Comparison of ENCODE assay signal across 1 cellular context in genomic region chr22:29388759-29389090, GRCh38.
TF ChIP-seq lines count a peak whose summit lies in the region.

No MANE protein-coding gene starts in this region.

TF ChIP-seq in HCT116, 20 proteins besides CTCF, POLR2A, EP300 and RAD21 (continued from another document):
- no peak for TF ChIP-seq ZBTB33 (IDR thresholded peaks at IDR 0.05; ENCODE audit: extremely low read depth, insufficient replicate concordance, low read length)
- no peak for TF ChIP-seq MAX (IDR thresholded peaks at IDR 0.05)
- TF ChIP-seq POLR2AphosphoS5 (IDR thresholded peaks at IDR 0.05; ENCODE audit: low read depth, low read length) = no peak
- no peak for TF ChIP-seq TCF7L2 (IDR thresholded peaks at IDR 0.05; ENCODE audit: borderline replicate concordance, extremely low read depth, insufficient read depth, insufficient read length)
- TF ChIP-seq EZH2phosphoT487 (IDR thresholded peaks at IDR 0.05; ENCODE audit: borderline replicate concordance) = no peak
- no peak for TF ChIP-seq CEBPB (IDR thresholded peaks at IDR 0.05; ENCODE audit: low read depth)
- TF ChIP-seq EZH2 (IDR thresholded peaks at IDR 0.05) = no peak
- no peak for TF ChIP-seq ZNF274 (IDR thresholded peaks at IDR 0.05; ENCODE audit: low read depth, low read length)
- TF ChIP-seq EGR1 (IDR thresholded peaks at IDR 0.05; ENCODE audit: low read depth) = no peak
- TF ChIP-seq SRF (IDR thresholded peaks at IDR 0.05; ENCODE audit: low read depth) = no peak
- TF ChIP-seq CBX3 (IDR thresholded peaks at IDR 0.05; ENCODE audit: low read depth) = no peak
- TF ChIP-seq, protein P1, sequence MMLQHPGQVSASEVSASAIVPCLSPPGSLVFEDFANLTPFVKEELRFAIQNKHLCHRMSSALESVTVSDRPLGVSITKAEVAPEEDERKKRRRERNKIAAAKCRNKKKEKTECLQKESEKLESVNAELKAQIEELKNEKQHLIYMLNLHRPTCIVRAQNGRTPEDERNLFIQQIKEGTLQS (IDR thresholded peaks at IDR 0.05) = no peak
- TF ChIP-seq JUND (IDR thresholded peaks at IDR 0.05) = no peak
